Comparison of ENCODE assay signal across 10 cellular contexts in genomic region chr16:81740163-81740562, GRCh38. TPM values are rescaled to one million over a fixed set of nuclear protein-coding genes. Genes with fewer than 3 reads are reported as not detected.
DNase-seq lines count a peak whose midpoint lies in the region; ATAC-seq, FAIRE-seq and TF ChIP-seq lines count a peak whose summit lies in the region.
"Had no signal": no experiment of that assay in that cellular context is flagged by ENCODE, and none has a peak within 500 bp of the region (broad histone marks: within the 10 kb centered on the region; RNA-seq: fewer than 3 reads in every experiment).

No MANE protein-coding gene starts in this region.

- peak; percentile 74 for ATAC-seq in GM21360 (IDR thresholded peaks at IDR 0.05; ENCODE audit: unreplicated experiment)
- peak; percentile 71 for ATAC-seq in HG03175 (IDR thresholded peaks at IDR 0.05; ENCODE audit: unreplicated experiment)
- no peak for ATAC-seq in activated CD4-positive, CD25-positive, alpha-beta regulatory T cell treated with anti-CD3 and anti-CD28 coated beads, Interleukin-2, amount 50 U/mL, for 24 hours
- ATAC-seq in HG03097 (IDR thresholded peaks at IDR 0.05; ENCODE audit: low FRiP score, unreplicated experiment): no peak

- no peak for TF ChIP-seq POLR2A in GM12892 (IDR thresholded peaks at IDR 0.05; ENCODE audit: low read depth, low read length)

- no peak overlapping the region for H3K27ac ChIP-seq in caudate nucleus (ENCODE audit: low read depth, low read length)
- H3K27ac ChIP-seq: SK-N-MC had no signal

- no peak for DNase-seq in GM12892 (ENCODE audit: insufficient read length)
- peak; percentile 19 for DNase-seq in amniotic epithelial cell (ENCODE audit: low read depth)
- DNase-seq in NCI-H2196 (lab: John Stamatoyannopoulos, UW; ENCODE audit: unreplicated experiment): no peak
- no peak for DNase-seq in caudate nucleus (lab: John Stamatoyannopoulos, UW)

- peak; percentile 97 for FAIRE-seq in GM12892 (lab: Jason Lieb, UNC)
- FAIRE-seq: islet of Langerhans had no signal

RNA-seq across cellular contexts. Expression of gene PLCG2, which starts 38.9 kb away (rescaled TPM):
- 137 TPM for polyA plus RNA-seq in GM12892 (2012; ENCODE audit: missing spikeins)

Comparison
In these comparisons a context has a peak if more than half of its experiments do, and no peak if none do; other contexts are left out.
1. ATAC-seq: peak in GM21360 (single experiment) and HG03175 (single experiment); none in activated CD4-positive, CD25-positive, alpha-beta regulatory T cell treated with anti-CD3 and anti-CD28 coated beads, Interleukin-2, amount 50 U/mL, for 24 hours (0 of 2) and HG03097 (single experiment).